In the genomic region with DNA sequence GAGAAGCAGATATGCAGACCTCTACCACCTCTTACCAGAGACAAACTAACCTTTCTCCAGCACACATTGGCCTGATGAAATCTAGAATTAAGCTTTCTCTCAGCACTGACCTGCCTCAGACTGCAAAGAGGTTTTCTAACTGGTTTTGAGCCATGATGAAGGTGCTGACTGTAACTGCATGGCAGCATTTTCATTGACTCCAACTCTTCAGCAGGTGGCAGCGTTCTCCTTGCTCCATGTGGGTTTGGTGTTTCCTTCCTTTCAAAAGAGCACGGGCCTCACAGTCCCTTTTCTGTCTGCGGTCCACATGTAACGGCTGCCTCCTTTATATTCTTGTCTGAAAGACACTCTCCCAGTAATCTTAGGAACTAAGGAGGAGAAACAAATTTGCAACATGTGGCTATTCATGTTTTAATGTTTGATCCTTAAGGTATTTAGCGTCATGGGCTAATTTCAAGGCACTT, we compare ENCODE assay signal across 1 cellular context.
TF ChIP-seq lines count a peak whose summit lies in the region.

No MANE protein-coding gene starts in this region.

TF ChIP-seq in GM23338, 12 proteins besides CTCF, POLR2A, EP300 and RAD21 (continued from another document):
- TF ChIP-seq, protein P1, sequence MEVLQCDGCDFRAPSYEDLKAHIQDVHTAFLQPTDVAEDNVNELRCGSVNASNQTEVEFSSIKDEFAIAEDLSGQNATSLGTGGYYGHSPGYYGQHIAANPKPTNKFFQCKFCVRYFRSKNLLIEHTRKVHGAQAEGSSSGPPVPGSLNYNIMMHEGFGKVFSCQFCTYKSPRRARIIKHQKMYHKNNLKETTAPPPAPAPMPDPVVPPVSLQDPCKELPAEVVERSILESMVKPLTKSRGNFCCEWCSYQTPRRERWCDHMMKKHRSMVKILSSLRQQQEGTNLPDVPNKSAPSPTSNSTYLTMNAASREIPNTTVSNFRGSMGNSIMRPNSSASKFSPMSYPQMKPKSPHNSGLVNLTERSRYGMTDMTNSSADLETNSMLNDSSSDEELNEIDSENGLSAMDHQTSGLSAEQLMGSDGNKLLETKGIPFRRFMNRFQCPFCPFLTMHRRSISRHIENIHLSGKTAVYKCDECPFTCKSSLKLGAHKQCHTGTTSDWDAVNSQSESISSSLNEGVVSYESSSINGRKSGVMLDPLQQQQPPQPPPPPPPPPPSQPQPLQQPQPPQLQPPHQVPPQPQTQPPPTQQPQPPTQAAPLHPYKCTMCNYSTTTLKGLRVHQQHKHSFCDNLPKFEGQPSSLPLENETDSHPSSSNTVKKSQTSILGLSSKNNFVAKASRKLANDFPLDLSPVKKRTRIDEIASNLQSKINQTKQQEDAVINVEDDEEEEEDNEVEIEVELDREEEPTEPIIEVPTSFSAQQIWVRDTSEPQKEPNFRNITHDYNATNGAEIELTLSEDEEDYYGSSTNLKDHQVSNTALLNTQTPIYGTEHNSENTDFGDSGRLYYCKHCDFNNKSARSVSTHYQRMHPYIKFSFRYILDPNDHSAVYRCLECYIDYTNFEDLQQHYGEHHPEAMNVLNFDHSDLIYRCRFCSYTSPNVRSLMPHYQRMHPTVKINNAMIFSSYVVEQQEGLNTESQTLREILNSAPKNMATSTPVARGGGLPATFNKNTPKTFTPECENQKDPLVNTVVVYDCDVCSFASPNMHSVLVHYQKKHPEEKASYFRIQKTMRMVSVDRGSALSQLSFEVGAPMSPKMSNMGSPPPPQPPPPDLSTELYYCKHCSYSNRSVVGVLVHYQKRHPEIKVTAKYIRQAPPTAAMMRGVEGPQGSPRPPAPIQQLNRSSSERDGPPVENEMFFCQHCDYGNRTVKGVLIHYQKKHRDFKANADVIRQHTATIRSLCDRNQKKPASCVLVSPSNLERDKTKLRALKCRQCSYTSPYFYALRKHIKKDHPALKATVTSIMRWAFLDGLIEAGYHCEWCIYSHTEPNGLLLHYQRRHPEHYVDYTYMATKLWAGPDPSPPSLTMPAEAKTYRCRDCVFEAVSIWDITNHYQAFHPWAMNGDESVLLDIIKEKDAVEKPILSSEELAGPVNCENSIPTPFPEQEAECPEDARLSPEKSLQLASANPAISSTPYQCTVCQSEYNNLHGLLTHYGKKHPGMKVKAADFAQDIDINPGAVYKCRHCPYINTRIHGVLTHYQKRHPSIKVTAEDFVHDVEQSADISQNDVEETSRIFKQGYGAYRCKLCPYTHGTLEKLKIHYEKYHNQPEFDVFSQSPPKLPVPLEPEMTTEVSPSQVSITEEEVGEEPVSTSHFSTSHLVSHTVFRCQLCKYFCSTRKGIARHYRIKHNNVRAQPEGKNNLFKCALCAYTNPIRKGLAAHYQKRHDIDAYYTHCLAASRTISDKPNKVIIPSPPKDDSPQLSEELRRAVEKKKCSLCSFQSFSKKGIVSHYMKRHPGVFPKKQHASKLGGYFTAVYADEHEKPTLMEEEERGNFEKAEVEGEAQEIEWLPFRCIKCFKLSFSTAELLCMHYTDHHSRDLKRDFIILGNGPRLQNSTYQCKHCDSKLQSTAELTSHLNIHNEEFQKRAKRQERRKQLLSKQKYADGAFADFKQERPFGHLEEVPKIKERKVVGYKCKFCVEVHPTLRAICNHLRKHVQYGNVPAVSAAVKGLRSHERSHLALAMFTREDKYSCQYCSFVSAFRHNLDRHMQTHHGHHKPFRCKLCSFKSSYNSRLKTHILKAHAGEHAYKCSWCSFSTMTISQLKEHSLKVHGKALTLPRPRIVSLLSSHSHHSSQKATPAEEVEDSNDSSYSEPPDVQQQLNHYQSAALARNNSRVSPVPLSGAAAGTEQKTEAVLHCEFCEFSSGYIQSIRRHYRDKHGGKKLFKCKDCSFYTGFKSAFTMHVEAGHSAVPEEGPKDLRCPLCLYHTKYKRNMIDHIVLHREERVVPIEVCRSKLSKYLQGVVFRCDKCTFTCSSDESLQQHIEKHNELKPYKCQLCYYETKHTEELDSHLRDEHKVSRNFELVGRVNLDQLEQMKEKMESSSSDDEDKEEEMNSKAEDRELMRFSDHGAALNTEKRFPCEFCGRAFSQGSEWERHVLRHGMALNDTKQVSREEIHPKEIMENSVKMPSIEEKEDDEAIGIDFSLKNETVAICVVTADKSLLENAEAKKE (CRISPR knock-in tag; IDR thresholded peaks at IDR 0.05), result no peak
- no peak for TF ChIP-seq POLR2AphosphoS5 (IDR thresholded peaks at IDR 0.05; ENCODE audit: low read depth)
- TF ChIP-seq, protein P2, sequence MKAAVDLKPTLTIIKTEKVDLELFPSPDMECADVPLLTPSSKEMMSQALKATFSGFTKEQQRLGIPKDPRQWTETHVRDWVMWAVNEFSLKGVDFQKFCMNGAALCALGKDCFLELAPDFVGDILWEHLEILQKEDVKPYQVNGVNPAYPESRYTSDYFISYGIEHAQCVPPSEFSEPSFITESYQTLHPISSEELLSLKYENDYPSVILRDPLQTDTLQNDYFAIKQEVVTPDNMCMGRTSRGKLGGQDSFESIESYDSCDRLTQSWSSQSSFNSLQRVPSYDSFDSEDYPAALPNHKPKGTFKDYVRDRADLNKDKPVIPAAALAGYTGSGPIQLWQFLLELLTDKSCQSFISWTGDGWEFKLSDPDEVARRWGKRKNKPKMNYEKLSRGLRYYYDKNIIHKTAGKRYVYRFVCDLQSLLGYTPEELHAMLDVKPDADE (IDR thresholded peaks at IDR 0.05), result no peak
- TF ChIP-seq CREB1 (CRISPR knock-in tag; IDR thresholded peaks at IDR 0.05; ENCODE audit: low read depth), result no peak
- no peak for TF ChIP-seq JUNB (IDR thresholded peaks at IDR 0.05; ENCODE audit: unreplicated experiment)
- TF ChIP-seq, protein P3, sequence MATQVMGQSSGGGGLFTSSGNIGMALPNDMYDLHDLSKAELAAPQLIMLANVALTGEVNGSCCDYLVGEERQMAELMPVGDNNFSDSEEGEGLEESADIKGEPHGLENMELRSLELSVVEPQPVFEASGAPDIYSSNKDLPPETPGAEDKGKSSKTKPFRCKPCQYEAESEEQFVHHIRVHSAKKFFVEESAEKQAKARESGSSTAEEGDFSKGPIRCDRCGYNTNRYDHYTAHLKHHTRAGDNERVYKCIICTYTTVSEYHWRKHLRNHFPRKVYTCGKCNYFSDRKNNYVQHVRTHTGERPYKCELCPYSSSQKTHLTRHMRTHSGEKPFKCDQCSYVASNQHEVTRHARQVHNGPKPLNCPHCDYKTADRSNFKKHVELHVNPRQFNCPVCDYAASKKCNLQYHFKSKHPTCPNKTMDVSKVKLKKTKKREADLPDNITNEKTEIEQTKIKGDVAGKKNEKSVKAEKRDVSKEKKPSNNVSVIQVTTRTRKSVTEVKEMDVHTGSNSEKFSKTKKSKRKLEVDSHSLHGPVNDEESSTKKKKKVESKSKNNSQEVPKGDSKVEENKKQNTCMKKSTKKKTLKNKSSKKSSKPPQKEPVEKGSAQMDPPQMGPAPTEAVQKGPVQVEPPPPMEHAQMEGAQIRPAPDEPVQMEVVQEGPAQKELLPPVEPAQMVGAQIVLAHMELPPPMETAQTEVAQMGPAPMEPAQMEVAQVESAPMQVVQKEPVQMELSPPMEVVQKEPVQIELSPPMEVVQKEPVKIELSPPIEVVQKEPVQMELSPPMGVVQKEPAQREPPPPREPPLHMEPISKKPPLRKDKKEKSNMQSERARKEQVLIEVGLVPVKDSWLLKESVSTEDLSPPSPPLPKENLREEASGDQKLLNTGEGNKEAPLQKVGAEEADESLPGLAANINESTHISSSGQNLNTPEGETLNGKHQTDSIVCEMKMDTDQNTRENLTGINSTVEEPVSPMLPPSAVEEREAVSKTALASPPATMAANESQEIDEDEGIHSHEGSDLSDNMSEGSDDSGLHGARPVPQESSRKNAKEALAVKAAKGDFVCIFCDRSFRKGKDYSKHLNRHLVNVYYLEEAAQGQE (IDR thresholded peaks at IDR 0.05; ENCODE audit: unreplicated experiment), result no peak
- no peak for TF ChIP-seq ZNF331 (CRISPR knock-in tag; IDR thresholded peaks at IDR 0.05; ENCODE audit: low read depth)
- TF ChIP-seq NANOG (IDR thresholded peaks at IDR 0.05; ENCODE audit: borderline replicate concordance), result no peak
- no peak for TF ChIP-seq STAT1 (IDR thresholded peaks at IDR 0.05; ENCODE audit: unreplicated experiment)
- no peak for TF ChIP-seq ZNF114 (CRISPR knock-in tag; IDR thresholded peaks at IDR 0.05)
